Comparison of ENCODE assay signal across 11 cellular contexts in genomic region chr19:756232-756631, GRCh38. TPM values are rescaled to one million over a fixed set of nuclear protein-coding genes. Genes with fewer than 3 reads are reported as not detected.
DNase-seq lines count a peak whose midpoint lies in the region; ATAC-seq and TF ChIP-seq lines count a peak whose summit lies in the region.
"Had no signal": no experiment of that assay in that cellular context is flagged by ENCODE, and none has a peak within 500 bp of the region (broad histone marks: within the 10 kb centered on the region; RNA-seq: fewer than 3 reads in every experiment).

No MANE protein-coding gene starts in this region.

- intact Hi-C loops in A673 (cut with micrococcal nuclease; ENCODE audit: unreplicated experiment): no loop called here

- H3K27ac ChIP-seq in A673 (ENCODE audit: low read depth, low read length, poor library complexity, severe bottlenecking): no peak overlapping the region
- H3K27ac ChIP-seq: gastrocnemius medialis, stomach had no signal

- H3K4me1 ChIP-seq in A673 (ENCODE audit: insufficient read depth, low read length, poor library complexity, severe bottlenecking): no peaks in the 10 kb centered on the region
- H3K4me1 ChIP-seq: gastrocnemius medialis had no signal

- CTCF ChIA-PET in A673 (lab: Charles Lee): no interaction called here

- POLR2A ChIA-PET in A673 (lab: Charles Lee; ENCODE audit: low non-redundant PET): interaction anchor here (0.7 kb wide), 1 partner anchor 147 kb away, joined by 4 read pairs; no protein-coding TSS in a partner anchor

- TF ChIP-seq CTCF in A673 (conservative IDR thresholded peaks at IDR 0.05; ENCODE audit: low read depth, low read length) (no peak), fibroblast of pulmonary artery (IDR thresholded peaks at IDR 0.05; ENCODE audit: low read length, missing control alignments) (no peak)

- DNase-seq in A673 (ENCODE audit: low spot score): peak; percentile 62
- DNase-seq in H4 (ENCODE audit: low spot score): peak; percentile 25
- DNase-seq in T1000 (lab: John Stamatoyannopoulos, UW): peak; percentile 71
- peak; percentile 35 for DNase-seq in fibroblast of pulmonary artery (ENCODE audit: low read depth)
- no peak for DNase-seq in NCI-H1930 (lab: John Stamatoyannopoulos, UW)
- DNase-seq in Ammon's horn (ENCODE audit: low spot score): no peak
- DNase-seq: gastrocnemius medialis, stomach had no signal

- H3K36me3 ChIP-seq in A673 (ENCODE audit: insufficient read depth, low read length, poor library complexity, severe bottlenecking): no peaks in the 10 kb centered on the region
- H3K36me3 ChIP-seq: gastrocnemius medialis had no signal

- ATAC-seq in HG03460 (IDR thresholded peaks at IDR 0.05; ENCODE audit: unreplicated experiment) (no peak), HG03520 (IDR thresholded peaks at IDR 0.05; ENCODE audit: unreplicated experiment) (no peak)
- ATAC-seq: gastrocnemius medialis, Panc1 had no signal

- H3K4me3 ChIP-seq in A673 (ENCODE audit: low read depth, low read length, poor library complexity, severe bottlenecking) (no peak overlapping the region), fibroblast of pulmonary artery (replicated peaks; ENCODE audit: low read depth, low read length) (no peak overlapping the region)
- H3K4me3 ChIP-seq: gastrocnemius medialis, stomach had no signal

- no TSS peak for BruUV-seq in A673 (replicated peaks; lab: Mats Ljungman, UMichigan)

- H3K9me3 ChIP-seq in A673 (ENCODE audit: low read depth, low read length, poor library complexity, severe bottlenecking): peaks cover 6% of the 10 kb centered on the region
- H3K9me3 ChIP-seq: gastrocnemius medialis had no signal

- no peaks in the 10 kb centered on the region for H3K27me3 ChIP-seq in A673 (replicated peaks; ENCODE audit: insufficient read depth, low read depth, low read length, poor library complexity)

RNA-seq across cellular contexts. Expression of gene MISP, which starts 5.3 kb away (rescaled TPM):
- 0.11 TPM in 1 of 2 replicates, not detected in the other for total RNA-seq in A673 (2021)
- total RNA-seq in H4 (2014; rRNA removed; shearing (Covaris generic)): not detected in 2 replicates

RNA-seq across cellular contexts. Expression of gene PTBP1, which starts 41.0 kb away (rescaled TPM):
- total RNA-seq in A673 (2021): 713 and 800 TPM in 2 replicates
- 131 and 138 TPM in 2 replicates for total RNA-seq in H4 (2014; rRNA removed; shearing (Covaris generic))

RNA-seq across cellular contexts. Expression of gene PALM, which starts 47.5 kb away (rescaled TPM):
- total RNA-seq in A673 (2021): 21.2 and 40.3 TPM in 2 replicates
- total RNA-seq in H4 (2014; rRNA removed; shearing (Covaris generic)): 3.7 and 5.8 TPM in 2 replicates

Comparison
In these comparisons a context has a peak if more than half of its experiments do, and no peak if none do; other contexts are left out.
1. DNase-seq: peak in A673 (single experiment), H4 (single experiment), T1000 (single experiment) and fibroblast of pulmonary artery (single experiment); none in NCI-H1930 (0 of 2) and Ammon's horn (single experiment).